ENCODE assay signal across 10 cellular contexts in genomic region chr12:2341871-2342270, GRCh38.
DNase-seq lines count a peak whose midpoint lies in the region; ATAC-seq, FAIRE-seq and TF ChIP-seq lines count a peak whose summit lies in the region.
"Had no signal": no experiment of that assay in that cellular context is flagged by ENCODE, and none has a peak within 500 bp of the region (broad histone marks: within the 10 kb centered on the region; RNA-seq: fewer than 3 reads in every experiment).

No MANE protein-coding gene starts in this region.

- no peak for FAIRE-seq in frontal cortex (lab: Jason Lieb, UNC)

- TF ChIP-seq CTCF in gastroesophageal sphincter (IDR thresholded peaks at IDR 0.05) = no peak

- H3K4me3 ChIP-seq in gastroesophageal sphincter (no peak overlapping the region), stomach smooth muscle (ENCODE audit: low read length in 2 of 2) (peak overlapping the region in 1 of 2 donors; percentile 15)
- H3K4me3 ChIP-seq: PC-9 had no signal

- peak; percentile 92 for DNase-seq in HCEC 1CT
- no peak for DNase-seq in frontal cortex (ENCODE audit: low spot score in 2 of 2)
- no peak for DNase-seq in HuH-7 (ENCODE audit: low spot score)
- no peak for DNase-seq in NCI-H510A (lab: John Stamatoyannopoulos, UW)
- DNase-seq: activated CD4-positive, alpha-beta memory T cell treated with anti-CD3 and anti-CD28 coated beads for 36 hours; PC-9 had no signal

- H3K36me3 ChIP-seq in gastroesophageal sphincter (no peaks in the 10 kb centered on the region), stomach smooth muscle (ENCODE audit: control insufficient read depth in 2 of 2, insufficient read depth in 2 of 2, low read length in 2 of 2) (no peaks in the 10 kb centered on the region)

- TF ChIP-seq POLR2A in gastroesophageal sphincter (IDR thresholded peaks at IDR 0.05) = no peak

- WGBS in gastroesophageal sphincter (ENCODE audit: low coverage in 1 of 2), 2 donors = 41 to 46% methylated on average over 5 to 6 of the region's 7 CpGs

- H3K4me1 ChIP-seq in gastroesophageal sphincter (peaks cover 11 to 92% (median 23%) of the 10 kb centered on the region in 3 donors), stomach smooth muscle (ENCODE audit: control insufficient read depth, insufficient read depth, low read length) (peaks cover 81% of the 10 kb centered on the region)

- no peak for TF ChIP-seq EP300 in gastroesophageal sphincter (IDR thresholded peaks at IDR 0.05)

- no peaks in the 10 kb centered on the region for H3K9me3 ChIP-seq in gastroesophageal sphincter
- H3K9me3 ChIP-seq in stomach smooth muscle (ENCODE audit: control insufficient read depth in 2 of 2, low read length in 2 of 2) = no peaks in the 10 kb centered on the region

- H3K9ac ChIP-seq in stomach smooth muscle (ENCODE audit: low read length in 2 of 2) = peak overlapping the region in 1 of 2 donors; percentile 29

- ATAC-seq in SK-N-SH treated with all-trans-retinoic acid at 6 μM for 48 hours (peak; percentile 80), gastroesophageal sphincter (peak; percentile 64), GM19324 (IDR thresholded peaks at IDR 0.05; ENCODE audit: low FRiP score, unreplicated experiment) (no peak)

- H3K27me3 ChIP-seq in gastroesophageal sphincter = no peaks in the 10 kb centered on the region
- no peaks in the 10 kb centered on the region for H3K27me3 ChIP-seq in stomach smooth muscle (ENCODE audit: control insufficient read depth in 1 of 2, insufficient read depth in 2 of 2, low read length in 2 of 2)

- H3K27ac ChIP-seq in gastroesophageal sphincter = peak overlapping the region in 3 of 4 donors; percentile 44 to 67 (median 50)
- peak overlapping the region; percentile 86 for H3K27ac ChIP-seq in stomach smooth muscle (ENCODE audit: low read length)
- H3K27ac ChIP-seq: PC-9 had no signal

TF ChIP-seq in SK-N-SH treated with all-trans-retinoic acid at 6 μM for 48 hours, 23 proteins besides CTCF, POLR2A, EP300 and RAD21:
- TF ChIP-seq TSHZ2 (CRISPR knock-in tag; IDR thresholded peaks at IDR 0.05) (no peak), TCF4 (CRISPR knock-in tag; IDR thresholded peaks at IDR 0.05; ENCODE audit: borderline replicate concordance) (no peak), PPARA (CRISPR knock-in tag; IDR thresholded peaks at IDR 0.05; ENCODE audit: borderline replicate concordance) (no peak), CSRNP3 (CRISPR knock-in tag; IDR thresholded peaks at IDR 0.05) (no peak), TOX (CRISPR knock-in tag; IDR thresholded peaks at IDR 0.05; ENCODE audit: borderline replicate concordance) (no peak), ZNF8 (CRISPR knock-in tag; IDR thresholded peaks at IDR 0.05) (no peak)
TF ChIP-seq in SK-N-SH treated with all-trans-retinoic acid at 6 μM for 48 hours: peak in this region for 0.
